ENCODE assay signal across 18 cellular contexts in genomic region chr10:126425473-126426065, GRCh38. TPM values are rescaled to one million over a fixed set of nuclear protein-coding genes. Genes with fewer than 3 reads are reported as not detected.
DNase-seq lines count a peak whose midpoint lies in the region; ATAC-seq and TF ChIP-seq lines count a peak whose summit lies in the region.
"Had no signal": no experiment of that assay in that cellular context is flagged by ENCODE, and none has a peak within 500 bp of the region (broad histone marks: within the 10 kb centered on the region; RNA-seq: fewer than 3 reads in every experiment).

No MANE protein-coding gene starts in this region.

- H3K36me3 ChIP-seq in heart right ventricle = no peaks in the 10 kb centered on the region
- H3K36me3 ChIP-seq in kidney epithelial cell (ENCODE audit: control insufficient read depth, insufficient read depth, low read length) = no peaks in the 10 kb centered on the region

- H3K27me3 ChIP-seq in heart right ventricle = peaks cover 0 to 29% (median 7%) of the 10 kb centered on the region in 7 donors
- H3K27me3 ChIP-seq in kidney epithelial cell (ENCODE audit: control insufficient read depth, insufficient read depth, low read length) = no peaks in the 10 kb centered on the region

- peaks cover 7% of the 10 kb centered on the region for H3K27me3 Mint-ChIP-seq in type B pancreatic cell
- H3K27me3 Mint-ChIP-seq in activated CD4-positive, alpha-beta T cell treated with anti-CD3 and anti-CD28 coated beads for 36 hours = peaks cover 2% of the 10 kb centered on the region

- H3K27ac Mint-ChIP-seq in type B pancreatic cell = peak overlapping the region; percentile 69
- H3K27ac Mint-ChIP-seq in activated CD4-positive, alpha-beta T cell treated with anti-CD3 and anti-CD28 coated beads for 36 hours = no peak overlapping the region

- TF ChIP-seq CTCF in heart right ventricle (IDR thresholded peaks at IDR 0.05) = no peak
- no peak for TF ChIP-seq CTCF in kidney epithelial cell (IDR thresholded peaks at IDR 0.05; ENCODE audit: insufficient read depth, low read length, poor library complexity, severe bottlenecking)
- no peak for TF ChIP-seq CTCF in type B pancreatic cell (conservative IDR thresholded peaks at IDR 0.05)
- TF ChIP-seq CTCF in GM13976 (IDR thresholded peaks at IDR 0.05; ENCODE audit: borderline replicate concordance, control extremely low read depth, extremely low read depth, insufficient read depth, missing control alignments) = no peak

- in situ Hi-C loops in GM13976 (cut with MboI; ENCODE audit: low sequenced_read_pairs, unreplicated experiment) = no loop called here

- no peak overlapping the region for H3K4me3 Mint-ChIP-seq in type B pancreatic cell
- H3K4me3 Mint-ChIP-seq in activated CD4-positive, alpha-beta T cell treated with anti-CD3 and anti-CD28 coated beads for 36 hours = no peak overlapping the region

- H3K4me3 ChIP-seq in heart right ventricle (peak overlapping the region in 4 of 10 donors; percentile 11 to 32 (median 17)), kidney epithelial cell (ENCODE audit: low read depth, low read length) (no peak overlapping the region)
- H3K4me3 ChIP-seq: PC-9 had no signal

- POLR2A ChIA-PET in activated CD4-positive, alpha-beta T cell treated with anti-CD3 and anti-CD28 coated beads for 36 hours (lab: Charles Lee) = no interaction called here

- ATAC-seq in heart right ventricle (peak in 6 of 8 donors; percentile 16 to 77 (median 60)), left cardiac atrium (no peak)
- ATAC-seq in activated CD4-positive, alpha-beta T cell treated with anti-CD3 and anti-CD28 coated beads for 36 hours = no peak

- peaks cover 0 to 16% (median 11%) of the 10 kb centered on the region in 11 donors for H3K9me3 ChIP-seq in heart right ventricle

- intact Hi-C loops in heart right ventricle (cut with DNase I) = no loop called here
- intact Hi-C loops in left cardiac atrium (cut with DNase I) = no loop called here
- intact Hi-C loops in activated CD4-positive, alpha-beta T cell treated with anti-CD3 and anti-CD28 coated beads for 36 hours (cut with DNase I, micrococcal nuclease) = no loop called here

- H3K4me1 Mint-ChIP-seq in type B pancreatic cell (ENCODE audit: unreplicated experiment) = peaks cover 13% of the 10 kb centered on the region
- no peaks in the 10 kb centered on the region for H3K4me1 Mint-ChIP-seq in activated CD4-positive, alpha-beta T cell treated with anti-CD3 and anti-CD28 coated beads for 36 hours

- H3K27ac ChIP-seq in heart right ventricle = peak overlapping the region in 2 of 10 donors; percentile 6 to 24
- H3K27ac ChIP-seq: PC-9 had no signal

- 39 to 48% methylated on average over 8 of the region's 8 CpGs for WGBS in heart right ventricle, 2 donors

- H3K9me3 Mint-ChIP-seq in type B pancreatic cell = peaks cover 19% of the 10 kb centered on the region
- peaks cover 12% of the 10 kb centered on the region for H3K9me3 Mint-ChIP-seq in activated CD4-positive, alpha-beta T cell treated with anti-CD3 and anti-CD28 coated beads for 36 hours (ENCODE audit: low read depth)

- DNase-seq in heart right ventricle (no peak), left cardiac atrium (no peak), astrocyte of the hippocampus (ENCODE audit: low read depth, low spot score) (peak; percentile 23), kidney epithelial cell (ENCODE audit: low read depth) (peak; percentile 37), type B pancreatic cell (ENCODE audit: extremely low spot score, unreplicated experiment) (no peak), iPS-NIHi11 (ENCODE audit: low spot score) (no peak), GM13976 (ENCODE audit: low spot score) (no peak)
- DNase-seq in activated CD4-positive, alpha-beta T cell treated with anti-CD3 and anti-CD28 coated beads for 36 hours = no peak
- DNase-seq: 8988T, C1 segment of cervical spinal cord, DND-41, GF-D8, KBM-7, NCI-H1436, NCI-H2029 treated with DMSO at 0.1 percent for 48 hours, NCI-H510A treated with DMSO at 0.1 percent for 48 hours, NCI-H82 had no signal

- H3K36me3 Mint-ChIP-seq in type B pancreatic cell = peaks cover 3% of the 10 kb centered on the region
- no peaks in the 10 kb centered on the region for H3K36me3 Mint-ChIP-seq in activated CD4-positive, alpha-beta T cell treated with anti-CD3 and anti-CD28 coated beads for 36 hours (ENCODE audit: low read depth)

- H3K4me1 ChIP-seq in heart right ventricle = peaks cover 0 to 31% (median 0%) of the 10 kb centered on the region in 9 donors

- CTCF ChIA-PET in activated CD4-positive, alpha-beta T cell treated with anti-CD3 and anti-CD28 coated beads for 36 hours (lab: Charles Lee) = no interaction called here

RNA-seq across cellular contexts. Expression of gene ADAM12, which starts 37.3 kb away (rescaled TPM):
- total RNA-seq in heart right ventricle = 1 to 10 TPM in 3 of 10 donors, under 1 TPM in 7; 0.11 to 6.9 (median 0.61) TPM
- polyA plus RNA-seq in heart right ventricle = under 1 TPM; 0.07 to 0.48 TPM
- 1 to 10 TPM; 6.7 to 7.9 TPM for total RNA-seq in left cardiac atrium
- total RNA-seq in kidney epithelial cell = 21.9 and 30.0 TPM in 2 replicates
- total RNA-seq in type B pancreatic cell (ENCODE audit: low replicate concordance) = 5.2 and 31.6 TPM in 2 replicates
- total RNA-seq in activated CD4-positive, alpha-beta T cell treated with anti-CD3 and anti-CD28 coated beads for 36 hours = 1 to 10 TPM; 1.2 to 1.7 TPM

Comparison
In these comparisons a context has a peak if more than half of its experiments do, and no peak if none do; other contexts are left out.
1. ATAC-seq: peak in heart right ventricle (6 of 8); none in left cardiac atrium (0 of 2) and activated CD4-positive, alpha-beta T cell treated with anti-CD3 and anti-CD28 coated beads for 36 hours (single experiment).
2. DNase-seq: peak in astrocyte of the hippocampus (single experiment) and kidney epithelial cell (single experiment); none in heart right ventricle (0 of 2), left cardiac atrium (single experiment), type B pancreatic cell (single experiment), activated CD4-positive, alpha-beta T cell treated with anti-CD3 and anti-CD28 coated beads for 36 hours (single experiment), iPS-NIHi11 (single experiment) and GM13976 (single experiment).